7 cellular contexts compared by ENCODE assay signal in genomic region chr7:7183833-7184463, GRCh38. TPM values are rescaled to one million over a fixed set of nuclear protein-coding genes. Genes with fewer than 3 reads are reported as not detected.
DNase-seq lines count a peak whose midpoint lies in the region; ATAC-seq and TF ChIP-seq lines count a peak whose summit lies in the region.

No MANE protein-coding gene starts in this region.

- H3K36me3 ChIP-seq in H7 (replicated peaks; ENCODE audit: control insufficient read depth, insufficient read depth, low read length): no peaks in the 10 kb centered on the region
- no peaks in the 10 kb centered on the region for H3K36me3 ChIP-seq in SJCRH30

- H3K27me3 ChIP-seq in H7 (ENCODE audit: control insufficient read depth, insufficient read depth, low read length) (no peaks in the 10 kb centered on the region), SJCRH30 (no peaks in the 10 kb centered on the region)

- H3K9me3 ChIP-seq in SJCRH30 (replicated peaks): no peaks in the 10 kb centered on the region

- DNase-seq in H7: no peak
- peak in 1 of 2 experiments; percentile 24 for DNase-seq in SJCRH30
- DNase-seq in fibroblast of mammary gland (ENCODE audit: low read depth): no peak
- no peak for DNase-seq in skeletal muscle cell (ENCODE audit: low read depth)
- DNase-seq in activated CD8-positive, alpha-beta memory T cell treated with anti-CD3 and anti-CD28 coated beads, Interleukin-2, amount 50 U/mL, for 4 hours: no peak

- no peak overlapping the region; the same call in 1 of the 2 replicates for H3K27ac ChIP-seq in SJCRH30

- ATAC-seq in HG02588 (IDR thresholded peaks at IDR 0.05; ENCODE audit: unreplicated experiment) (no peak), GM21786 (IDR thresholded peaks at IDR 0.05; ENCODE audit: unreplicated experiment) (no peak)

- TF ChIP-seq CTCF in fibroblast of mammary gland (conservative IDR thresholded peaks at IDR 0.05; ENCODE audit: control insufficient read depth, insufficient read depth, low read depth, low read length): no peak

- peaks cover 11% of the 10 kb centered on the region for H3K4me1 ChIP-seq in SJCRH30

- H3K4me3 ChIP-seq in H7 (ENCODE audit: insufficient read depth, low read depth, low read length): peak overlapping the region; percentile 99
- H3K4me3 ChIP-seq in SJCRH30: peak overlapping the region; percentile 83
- H3K4me3 ChIP-seq in fibroblast of mammary gland (ENCODE audit: control insufficient read depth, low read depth, low read length): peak overlapping the region; percentile 85
- peak overlapping the region; percentile 81 for H3K4me3 ChIP-seq in skeletal muscle cell (ENCODE audit: low read depth, low read length)

RNA-seq across cellular contexts. Expression of gene C1GALT1, which starts 1.6 kb away (rescaled TPM):
- total RNA-seq in H7 (2014; rRNA removed; shearing (Covaris generic)): 55.9 and 101 TPM in 2 replicates
- 42.7 and 46.1 TPM in 2 replicates for total RNA-seq in SJCRH30 (2014; rRNA removed; shearing (Covaris generic))
